25 cellular contexts compared by ENCODE assay signal in genomic region chr15:80789836-80790235, GRCh38. TPM values are rescaled to one million over a fixed set of nuclear protein-coding genes. Genes with fewer than 3 reads are reported as not detected.
"Had no signal": no experiment of that assay in that cellular context is flagged by ENCODE, and none has a peak within 500 bp of the region (broad histone marks: within the 10 kb centered on the region; RNA-seq: fewer than 3 reads in every experiment).

No MANE protein-coding gene starts in this region.

- H3K36me3 Mint-ChIP-seq: activated naive CD8-positive, alpha-beta T cell treated with anti-CD3 and anti-CD28 coated beads, Interleukin-2, amount 10 ng/mL, durations not matched to agents 7 days and 5 days; memory B cell; natural killer cell; neural progenitor cell had no signal

- ATAC-seq: gastroesophageal sphincter; heart left ventricle; natural killer cell; right cardiac atrium; stimulated activated naive CD8-positive, alpha-beta T cell treated with anti-CD3 and anti-CD28 coated beads, Interleukin-15, Interleukin-2, amounts not matched to agents 100 U/mL and 50 U/mL, for 24 hours had no signal

- H3K4me2 ChIP-seq: neural progenitor cell had no signal

- H3K27ac ChIP-seq: brain microvascular endothelial cell, coronary artery, gastroesophageal sphincter, heart left ventricle, neural progenitor cell, testis, transverse colon, VCaP had no signal

- H3K4me1 Mint-ChIP-seq: activated naive CD8-positive, alpha-beta T cell treated with anti-CD3 and anti-CD28 coated beads, Interleukin-2, amount 10 ng/mL, durations not matched to agents 7 days and 5 days; memory B cell had no signal

- DNase-seq: activated CD4-positive, alpha-beta T cell treated with anti-CD3 and anti-CD28 coated beads for 4 hours; activated CD4-positive, alpha-beta T cell treated with anti-CD3 and anti-CD28 coated beads, Interleukin-2, amount 50 U/mL, for 4 hours; activated effector memory CD4-positive, alpha-beta T cell treated with anti-CD3 and anti-CD28 coated beads, Interleukin-2, amount 50 U/mL, for 16 hours; activated naive CD4-positive, alpha-beta T cell treated with anti-CD3 and anti-CD28 coated beads for 36 hours; activated naive CD8-positive, alpha-beta T cell treated with anti-CD3 and anti-CD28 coated beads, Interleukin-2, amount 10 ng/mL, durations not matched to agents 7 days and 5 days; activated T-cell treated with anti-CD3 and anti-CD28 coated beads for 4 hours; amniotic stem cell; brain microvascular endothelial cell; dorsolateral prefrontal cortex; effector memory CD4-positive, alpha-beta T cell; erythroblast; heart left ventricle; natural killer cell; occipital lobe; posterior cingulate gyrus; right cardiac atrium; stimulated activated CD4-positive, alpha-beta T cell treated with anti-CD3 and anti-CD28 coated beads, Interleukin-4, amount 100 ng/mL, for 1 hour; stimulated activated naive CD8-positive, alpha-beta T cell treated with anti-CD3 and anti-CD28 coated beads, Interleukin-15, Interleukin-2, amounts not matched to agents 100 U/mL and 50 U/mL, for 24 hours; testis; transverse colon had no signal

- H3K36me3 ChIP-seq: brain microvascular endothelial cell, gastroesophageal sphincter, heart left ventricle, neural progenitor cell, transverse colon had no signal

- H3K27ac Mint-ChIP-seq: activated naive CD4-positive, alpha-beta T cell treated with anti-CD3 and anti-CD28 coated beads for 36 hours; activated naive CD8-positive, alpha-beta T cell treated with anti-CD3 and anti-CD28 coated beads, Interleukin-2, amount 10 ng/mL, durations not matched to agents 7 days and 5 days; memory B cell; natural killer cell; neural progenitor cell had no signal

- H3K9me3 ChIP-seq: gastroesophageal sphincter, heart left ventricle, testis, transverse colon had no signal

- H3K4me3 Mint-ChIP-seq: activated naive CD4-positive, alpha-beta T cell treated with anti-CD3 and anti-CD28 coated beads for 36 hours; activated naive CD8-positive, alpha-beta T cell treated with anti-CD3 and anti-CD28 coated beads, Interleukin-2, amount 10 ng/mL, durations not matched to agents 7 days and 5 days; memory B cell; natural killer cell; neural progenitor cell had no signal

- H3K27me3 ChIP-seq: brain microvascular endothelial cell, dorsolateral prefrontal cortex, neural progenitor cell, testis, transverse colon had no signal

- H3K9ac ChIP-seq: neural progenitor cell had no signal

- H3K4me3 ChIP-seq: coronary artery, gastroesophageal sphincter, heart left ventricle, neural progenitor cell, testis, transverse colon had no signal

- H3K9me3 Mint-ChIP-seq: activated naive CD4-positive, alpha-beta T cell treated with anti-CD3 and anti-CD28 coated beads for 36 hours; activated naive CD8-positive, alpha-beta T cell treated with anti-CD3 and anti-CD28 coated beads, Interleukin-2, amount 10 ng/mL, durations not matched to agents 7 days and 5 days; memory B cell; natural killer cell; neural progenitor cell had no signal

- H2AFZ ChIP-seq: neural progenitor cell had no signal

- H3K4me1 ChIP-seq: gastroesophageal sphincter, heart left ventricle, neural progenitor cell, testis, transverse colon had no signal

RNA-seq across cellular contexts. Expression of gene CEMIP, which starts 10.7 kb away (rescaled TPM):
- total RNA-seq: activated naive CD4-positive, alpha-beta T cell treated with anti-CD3 and anti-CD28 coated beads for 36 hours had no signal
